ENCODE assay signal across 1 cellular context in genomic region chr16:71572497-71573116, GRCh38.
TF ChIP-seq lines count a peak whose summit lies in the region.

No MANE protein-coding gene starts in this region.

TF ChIP-seq in HepG2, 621 proteins besides CTCF, POLR2A, EP300 and RAD21 (continued from another document and continues in another):
- no peak for TF ChIP-seq ZNF646 (CRISPR knock-in tag; IDR thresholded peaks at IDR 0.05)
- no peak for TF ChIP-seq ATF7-NPFF (CRISPR knock-in tag; IDR thresholded peaks at IDR 0.05; ENCODE audit: low read depth)
- peak; percentile 72; the same call in 1 of the 2 replicates for TF ChIP-seq THRA (CRISPR knock-in tag; IDR thresholded peaks at IDR 0.05; ENCODE audit: borderline replicate concordance)
- TF ChIP-seq ZNF160 (CRISPR knock-in tag; IDR thresholded peaks at IDR 0.05), result no peak
- TF ChIP-seq HMGXB4 (CRISPR knock-in tag; IDR thresholded peaks at IDR 0.05; ENCODE audit: borderline replicate concordance in 1 of 2, low read depth in 1 of 2), result peak; percentile 26 to 49; a peak in 1 of 4 replicates
- no peak for TF ChIP-seq ZNF468 (CRISPR knock-in tag; IDR thresholded peaks at IDR 0.05)
- TF ChIP-seq ZNF230 (CRISPR knock-in tag; IDR thresholded peaks at IDR 0.05), result no peak
- TF ChIP-seq GMEB1 (CRISPR knock-in tag; IDR thresholded peaks at IDR 0.05; ENCODE audit: borderline replicate concordance), result no peak
- TF ChIP-seq AHR (CRISPR knock-in tag; IDR thresholded peaks at IDR 0.05), result no peak
- TF ChIP-seq MIXL1 (CRISPR knock-in tag; IDR thresholded peaks at IDR 0.05), result peak; percentile 82
- no peak for TF ChIP-seq ZNF7 (CRISPR knock-in tag; IDR thresholded peaks at IDR 0.05)
- TF ChIP-seq PCBP1 (IDR thresholded peaks at IDR 0.05; ENCODE audit: borderline replicate concordance, low read depth, low read length), result no peak
- no peak for TF ChIP-seq RFX3 (CRISPR knock-in tag; IDR thresholded peaks at IDR 0.05)
- no peak for TF ChIP-seq ZNF253 (CRISPR knock-in tag; IDR thresholded peaks at IDR 0.05; ENCODE audit: borderline replicate concordance)
- no peak for TF ChIP-seq ZNF10 (CRISPR knock-in tag; IDR thresholded peaks at IDR 0.05; ENCODE audit: borderline replicate concordance, low read depth)
- TF ChIP-seq ARNT (IDR thresholded peaks at IDR 0.05), result no peak
- TF ChIP-seq HNRNPLL (IDR thresholded peaks at IDR 0.05; ENCODE audit: low read depth, low read length, poor library complexity, severe bottlenecking), result no peak
- no peak for TF ChIP-seq ZNF598 (CRISPR knock-in tag; IDR thresholded peaks at IDR 0.05; ENCODE audit: borderline replicate concordance)
- TF ChIP-seq SP2 (CRISPR knock-in tag; IDR thresholded peaks at IDR 0.05), result no peak
- peak; percentile 98 for TF ChIP-seq GATAD2A (CRISPR knock-in tag; IDR thresholded peaks at IDR 0.05)
- TF ChIP-seq ZNF296 (CRISPR knock-in tag; conservative IDR thresholded peaks at IDR 0.05), result no peak
- TF ChIP-seq STAG1 (CRISPR knock-in tag; IDR thresholded peaks at IDR 0.05), result no peak
- no peak for TF ChIP-seq GLI4 (CRISPR knock-in tag; IDR thresholded peaks at IDR 0.05; ENCODE audit: borderline replicate concordance)
- TF ChIP-seq ZNF841 (CRISPR knock-in tag; IDR thresholded peaks at IDR 0.05; ENCODE audit: borderline replicate concordance), result no peak
- TF ChIP-seq ZNF788 (CRISPR knock-in tag; IDR thresholded peaks at IDR 0.05; ENCODE audit: borderline replicate concordance), result peak; percentile 12; the same call in 1 of the 2 replicates
- no peak for TF ChIP-seq ZNF318 (CRISPR knock-in tag; IDR thresholded peaks at IDR 0.05)
